8 cellular contexts compared by ENCODE assay signal in genomic region chr19:16628183-16628983, GRCh38. TPM values are rescaled to one million over a fixed set of nuclear protein-coding genes. Genes with fewer than 3 reads are reported as not detected.
DNase-seq lines count a peak whose midpoint lies in the region; TF ChIP-seq lines count a peak whose summit lies in the region.

A gene with protein sequence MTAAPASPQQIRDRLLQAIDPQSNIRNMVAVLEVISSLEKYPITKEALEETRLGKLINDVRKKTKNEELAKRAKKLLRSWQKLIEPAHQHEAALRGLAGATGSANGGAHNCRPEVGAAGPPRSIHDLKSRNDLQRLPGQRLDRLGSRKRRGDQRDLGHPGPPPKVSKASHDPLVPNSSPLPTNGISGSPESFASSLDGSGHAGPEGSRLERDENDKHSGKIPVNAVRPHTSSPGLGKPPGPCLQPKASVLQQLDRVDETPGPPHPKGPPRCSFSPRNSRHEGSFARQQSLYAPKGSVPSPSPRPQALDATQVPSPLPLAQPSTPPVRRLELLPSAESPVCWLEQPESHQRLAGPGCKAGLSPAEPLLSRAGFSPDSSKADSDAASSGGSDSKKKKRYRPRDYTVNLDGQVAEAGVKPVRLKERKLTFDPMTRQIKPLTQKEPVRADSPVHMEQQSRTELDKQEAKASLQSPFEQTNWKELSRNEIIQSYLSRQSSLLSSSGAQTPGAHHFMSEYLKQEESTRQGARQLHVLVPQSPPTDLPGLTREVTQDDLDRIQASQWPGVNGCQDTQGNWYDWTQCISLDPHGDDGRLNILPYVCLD (minus strand): TSS chr19:16628204. CDS start chr19:16627943, 261 bp downstream.

- DNase-seq in GM06990 (ENCODE audit: extremely low read depth, insufficient read length) (peak; percentile 94), HFF-Myc (ENCODE audit: extremely low read depth, low read depth) (peak; percentile 70), NAMALWA (ENCODE audit: low spot score) (peak; percentile 94), SK-N-MC (ENCODE audit: low read depth, low spot score) (peak; percentile 32), globus pallidus (ENCODE audit: low spot score) (peak; percentile 94), occipital lobe (lab: John Stamatoyannopoulos, UW) (peak; percentile 93)
- DNase-seq in activated naive CD4-positive, alpha-beta T cell treated with anti-CD3 and anti-CD28 coated beads, Interleukin-2, amount 10 ng/mL, durations not matched to agents 7 days and 5 days: peak; percentile 96

- H3K4me3 ChIP-seq in GM06990 (replicated peaks; ENCODE audit: low read depth, low read length) (peak within 1 kb of the TSS; percentile 95), HFF-Myc (replicated peaks; ENCODE audit: low read depth, low read length) (peak within 1 kb of the TSS; percentile 99), SK-N-MC (peak within 1 kb of the TSS; percentile 97)

- H3K27me3 ChIP-seq in GM06990 (replicated peaks; ENCODE audit: control insufficient read depth, insufficient read depth, low read length): no peaks in the 10 kb centered on the region

- TF ChIP-seq CTCF in GM06990 (IDR thresholded peaks at IDR 0.05; ENCODE audit: insufficient read depth, low read length, poor library complexity, severe bottlenecking): no peak
- no peak for TF ChIP-seq CTCF in HFF-Myc (IDR thresholded peaks at IDR 0.05; ENCODE audit: low read depth, low read length, missing control alignments)

- H3K36me3 ChIP-seq in GM06990 (ENCODE audit: control insufficient read depth, insufficient read depth, low read length) (peaks cover 7% of the 10 kb centered on the region), SK-N-MC (ENCODE audit: insufficient read depth, low read length) (peaks cover 35% of the 10 kb centered on the region)

- H3K4me1 Mint-ChIP-seq in activated naive CD4-positive, alpha-beta T cell treated with anti-CD3 and anti-CD28 coated beads, Interleukin-2, amount 10 ng/mL, durations not matched to agents 7 days and 5 days: peaks cover 53% of the 10 kb centered on the region

- peak within 1 kb of the TSS; percentile 90 for H3K9ac ChIP-seq in SK-N-MC (ENCODE audit: insufficient read length)

- peak within 1 kb of the TSS; percentile 99 for H3K27ac Mint-ChIP-seq in activated naive CD4-positive, alpha-beta T cell treated with anti-CD3 and anti-CD28 coated beads, Interleukin-2, amount 10 ng/mL, durations not matched to agents 7 days and 5 days

- H3K9me3 Mint-ChIP-seq in activated naive CD4-positive, alpha-beta T cell treated with anti-CD3 and anti-CD28 coated beads, Interleukin-2, amount 10 ng/mL, durations not matched to agents 7 days and 5 days: no peaks in the 10 kb centered on the region

- peaks cover 38% of the 10 kb centered on the region for H3K36me3 Mint-ChIP-seq in activated naive CD4-positive, alpha-beta T cell treated with anti-CD3 and anti-CD28 coated beads, Interleukin-2, amount 10 ng/mL, durations not matched to agents 7 days and 5 days

- H3K4me3 Mint-ChIP-seq in activated naive CD4-positive, alpha-beta T cell treated with anti-CD3 and anti-CD28 coated beads, Interleukin-2, amount 10 ng/mL, durations not matched to agents 7 days and 5 days: peak within 1 kb of the TSS; percentile 98

- H3K9me3 ChIP-seq in SK-N-MC (ENCODE audit: low read depth, low read length): no peaks in the 10 kb centered on the region

- H3K27ac ChIP-seq in SK-N-MC: peak within 1 kb of the TSS; percentile 91
- peak within 1 kb of the TSS; percentile 69 for H3K27ac ChIP-seq in temporal lobe (ENCODE audit: low read depth, low read length)

- H3K27me3 Mint-ChIP-seq in activated naive CD4-positive, alpha-beta T cell treated with anti-CD3 and anti-CD28 coated beads, Interleukin-2, amount 10 ng/mL, durations not matched to agents 7 days and 5 days: peaks cover 4% of the 10 kb centered on the region

- CTCF ChIA-PET in activated naive CD4-positive, alpha-beta T cell treated with anti-CD3 and anti-CD28 coated beads, Interleukin-2, amount 10 ng/mL, durations not matched to agents 7 days and 5 days (lab: Charles Lee): interaction anchor here (0.9 kb wide), 2 partner anchors 41 to 61 kb away, joined by 3 to 4 read pairs; no protein-coding TSS in a partner anchor

RNA-seq across cellular contexts. Expression of the gene that starts here (rescaled TPM):
- 3.3 TPM for total RNA-seq in occipital lobe
- total RNA-seq in temporal lobe: 4.2 TPM

Comparison
In these comparisons a context has a peak if more than half of its experiments do, and no peak if none do; other contexts are left out.
1. Peak in every context shown above with its lines: DNase-seq, H3K4me3 ChIP-seq and H3K27ac ChIP-seq.
2. DNase-seq: peak in every context shown above with its lines; median percentile 96 in activated naive CD4-positive, alpha-beta T cell treated with anti-CD3 and anti-CD28 coated beads, Interleukin-2, amount 10 ng/mL, durations not matched to agents 7 days and 5 days; 94 in GM06990; 94 in NAMALWA; 94 in globus pallidus; 93 in occipital lobe; 70 in HFF-Myc; 32 in SK-N-MC.